In the genomic region with DNA sequence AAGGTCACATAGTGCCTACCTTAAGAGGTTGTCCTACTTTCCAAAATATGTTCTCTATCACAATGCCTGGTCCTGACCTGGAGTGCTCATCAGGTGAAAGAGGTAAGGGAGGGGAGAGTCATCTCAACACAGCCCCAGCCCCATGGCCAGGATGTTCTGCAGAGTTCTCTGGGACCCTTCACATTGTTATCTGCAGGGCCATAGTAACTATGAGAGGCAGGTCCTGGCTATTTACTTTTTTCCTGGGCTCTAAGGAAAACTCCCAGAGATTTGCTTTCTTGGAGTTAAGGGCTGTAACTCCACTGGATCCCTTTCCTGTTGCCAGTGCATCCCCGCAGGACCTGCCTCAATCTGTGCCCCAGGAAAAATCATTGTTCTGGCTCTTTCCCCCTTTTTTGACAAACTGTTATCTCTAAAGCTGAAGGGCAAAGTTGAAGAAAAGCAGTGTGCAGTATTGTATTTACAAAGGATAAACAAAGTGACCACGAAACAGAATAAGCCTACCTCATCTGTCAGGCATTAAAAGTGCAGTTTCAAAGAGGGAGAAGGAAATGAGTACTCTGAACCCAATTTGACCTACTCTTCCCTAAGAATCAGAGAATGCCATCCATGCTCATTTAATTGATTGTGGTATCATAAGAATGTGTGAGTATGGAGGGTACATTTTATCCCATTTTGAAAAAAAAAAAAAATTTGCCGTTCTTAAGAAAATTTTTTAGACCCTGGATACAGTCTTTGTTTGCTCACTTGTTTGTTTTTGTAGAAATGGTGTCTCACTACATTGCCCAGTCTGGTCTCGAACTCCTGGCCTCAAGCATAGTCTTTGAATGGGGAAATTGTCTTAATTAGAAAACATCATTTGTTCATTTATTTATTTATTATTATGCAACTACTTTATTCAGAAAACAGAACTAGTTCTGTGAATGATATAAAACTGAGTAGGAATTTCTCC, we compare ENCODE assay signal across 1 cellular context.
TF ChIP-seq lines count a peak whose summit lies in the region.

No MANE protein-coding gene starts in this region.

TF ChIP-seq in HepG2, 621 proteins besides CTCF, POLR2A, EP300 and RAD21 (continued from another document and continues in another):
- TF ChIP-seq NPAS2 (CRISPR knock-in tag; IDR thresholded peaks at IDR 0.05; ENCODE audit: borderline replicate concordance) = no peak
- peak; percentile 20; the same call in 1 of the 2 replicates for TF ChIP-seq MXD4 (CRISPR knock-in tag; IDR thresholded peaks at IDR 0.05)
- peak; percentile 37; the same call in 1 of the 2 replicates for TF ChIP-seq ZBTB20 (CRISPR knock-in tag; IDR thresholded peaks at IDR 0.05; ENCODE audit: borderline replicate concordance, low read depth)
- peak; percentile 76; the same call in 1 of the 2 replicates for TF ChIP-seq ZNF292 (CRISPR knock-in tag; IDR thresholded peaks at IDR 0.05; ENCODE audit: borderline replicate concordance, low read depth)
- TF ChIP-seq, protein P1, sequence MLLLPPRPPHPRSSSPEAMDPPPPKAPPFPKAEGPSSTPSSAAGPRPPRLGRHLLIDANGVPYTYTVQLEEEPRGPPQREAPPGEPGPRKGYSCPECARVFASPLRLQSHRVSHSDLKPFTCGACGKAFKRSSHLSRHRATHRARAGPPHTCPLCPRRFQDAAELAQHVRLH (CRISPR knock-in tag; IDR thresholded peaks at IDR 0.05; ENCODE audit: borderline replicate concordance, low read depth) = no peak
- TF ChIP-seq PHB2 (IDR thresholded peaks at IDR 0.05; ENCODE audit: partially characterized antibody) = no peak
- no peak for TF ChIP-seq SOX6 (IDR thresholded peaks at IDR 0.05)
- peak; percentile 92 for TF ChIP-seq SOX6 (CRISPR knock-in tag; IDR thresholded peaks at IDR 0.05)
- peak; percentile 51; the same call in 1 of the 2 replicates for TF ChIP-seq ZNF205 (CRISPR knock-in tag; IDR thresholded peaks at IDR 0.05)
- TF ChIP-seq ZNF430 (CRISPR knock-in tag; IDR thresholded peaks at IDR 0.05) = 0 out of 2 replicates have a peak, but pooled peaks have one; percentile 22
- TF ChIP-seq NR2F6 (IDR thresholded peaks at IDR 0.05) = peak; percentile 68; the same call in 1 of the 2 replicates
- TF ChIP-seq NR2F6 (CRISPR knock-in tag; IDR thresholded peaks at IDR 0.05) = peak; percentile 64; the same call in 1 of the 2 replicates
- TF ChIP-seq ARHGAP35 (CRISPR knock-in tag; IDR thresholded peaks at IDR 0.05; ENCODE audit: borderline replicate concordance) = no peak
- no peak for TF ChIP-seq ZNF773 (CRISPR knock-in tag; IDR thresholded peaks at IDR 0.05; ENCODE audit: borderline replicate concordance)
- no peak for TF ChIP-seq NFRKB (IDR thresholded peaks at IDR 0.05)
- no peak for TF ChIP-seq TEAD2 (CRISPR knock-in tag; IDR thresholded peaks at IDR 0.05)
- no peak for TF ChIP-seq FIP1L1 (IDR thresholded peaks at IDR 0.05; ENCODE audit: borderline replicate concordance, insufficient read depth, low read depth, low read length)
- peak; percentile 64; the same call in 1 of the 2 replicates for TF ChIP-seq ISL2 (CRISPR knock-in tag; IDR thresholded peaks at IDR 0.05)
- TF ChIP-seq, protein P2, sequence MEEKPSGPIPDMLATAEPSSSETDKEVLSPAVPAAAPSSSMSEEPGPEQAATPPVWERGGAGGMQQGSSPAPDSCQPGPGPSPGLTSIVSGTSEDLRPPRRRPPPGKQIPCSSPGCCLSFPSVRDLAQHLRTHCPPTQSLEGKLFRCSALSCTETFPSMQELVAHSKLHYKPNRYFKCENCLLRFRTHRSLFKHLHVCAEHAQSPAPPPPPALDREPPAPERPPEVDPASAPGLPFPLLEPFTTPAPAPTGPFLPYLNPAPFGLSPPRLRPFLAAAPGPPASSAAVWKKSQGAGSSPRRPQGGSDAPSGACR (CRISPR knock-in tag; IDR thresholded peaks at IDR 0.05) = 0 out of 2 replicates have a peak, but pooled peaks have one; percentile 20
- TF ChIP-seq FOXP4 (CRISPR knock-in tag; IDR thresholded peaks at IDR 0.05) = peak; percentile 85
- 0 out of 2 replicates have a peak, but pooled peaks have one; percentile 20 for TF ChIP-seq ZMYM2 (CRISPR knock-in tag; IDR thresholded peaks at IDR 0.05)
- peak; percentile 22 for TF ChIP-seq TBL1XR1 (IDR thresholded peaks at IDR 0.05; ENCODE audit: borderline replicate concordance, low read length, partially characterized antibody)
- peak; percentile 49; the same call in 1 of the 2 replicates for TF ChIP-seq ZGPAT (CRISPR knock-in tag; IDR thresholded peaks at IDR 0.05)
- peak; percentile 82 for TF ChIP-seq HMG20A (CRISPR knock-in tag; IDR thresholded peaks at IDR 0.05; ENCODE audit: borderline replicate concordance)
- TF ChIP-seq ZXDC (CRISPR knock-in tag; IDR thresholded peaks at IDR 0.05) = no peak
- TF ChIP-seq ZNF816 (CRISPR knock-in tag; IDR thresholded peaks at IDR 0.05; ENCODE audit: borderline replicate concordance) = peak; percentile 94
- no peak for TF ChIP-seq LCORL (IDR thresholded peaks at IDR 0.05)
- peak; percentile 77 for TF ChIP-seq LCORL (CRISPR knock-in tag; IDR thresholded peaks at IDR 0.05)
- peak; percentile 65; the same call in 1 of the 2 replicates for TF ChIP-seq ZNF609 (CRISPR knock-in tag; IDR thresholded peaks at IDR 0.05; ENCODE audit: borderline replicate concordance)
- TF ChIP-seq, protein P3, sequence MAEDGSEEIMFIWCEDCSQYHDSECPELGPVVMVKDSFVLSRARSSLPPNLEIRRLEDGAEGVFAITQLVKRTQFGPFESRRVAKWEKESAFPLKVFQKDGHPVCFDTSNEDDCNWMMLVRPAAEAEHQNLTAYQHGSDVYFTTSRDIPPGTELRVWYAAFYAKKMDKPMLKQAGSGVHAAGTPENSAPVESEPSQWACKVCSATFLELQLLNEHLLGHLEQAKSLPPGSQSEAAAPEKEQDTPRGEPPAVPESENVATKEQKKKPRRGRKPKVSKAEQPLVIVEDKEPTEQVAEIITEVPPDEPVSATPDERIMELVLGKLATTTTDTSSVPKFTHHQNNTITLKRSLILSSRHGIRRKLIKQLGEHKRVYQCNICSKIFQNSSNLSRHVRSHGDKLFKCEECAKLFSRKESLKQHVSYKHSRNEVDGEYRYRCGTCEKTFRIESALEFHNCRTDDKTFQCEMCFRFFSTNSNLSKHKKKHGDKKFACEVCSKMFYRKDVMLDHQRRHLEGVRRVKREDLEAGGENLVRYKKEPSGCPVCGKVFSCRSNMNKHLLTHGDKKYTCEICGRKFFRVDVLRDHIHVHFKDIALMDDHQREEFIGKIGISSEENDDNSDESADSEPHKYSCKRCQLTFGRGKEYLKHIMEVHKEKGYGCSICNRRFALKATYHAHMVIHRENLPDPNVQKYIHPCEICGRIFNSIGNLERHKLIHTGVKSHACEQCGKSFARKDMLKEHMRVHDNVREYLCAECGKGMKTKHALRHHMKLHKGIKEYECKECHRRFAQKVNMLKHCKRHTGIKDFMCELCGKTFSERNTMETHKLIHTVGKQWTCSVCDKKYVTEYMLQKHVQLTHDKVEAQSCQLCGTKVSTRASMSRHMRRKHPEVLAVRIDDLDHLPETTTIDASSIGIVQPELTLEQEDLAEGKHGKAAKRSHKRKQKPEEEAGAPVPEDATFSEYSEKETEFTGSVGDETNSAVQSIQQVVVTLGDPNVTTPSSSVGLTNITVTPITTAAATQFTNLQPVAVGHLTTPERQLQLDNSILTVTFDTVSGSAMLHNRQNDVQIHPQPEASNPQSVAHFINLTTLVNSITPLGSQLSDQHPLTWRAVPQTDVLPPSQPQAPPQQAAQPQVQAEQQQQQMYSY (CRISPR knock-in tag; IDR thresholded peaks at IDR 0.05) = no peak
- no peak for TF ChIP-seq ERF (CRISPR knock-in tag; IDR thresholded peaks at IDR 0.05)
- TF ChIP-seq NCOR1 (IDR thresholded peaks at IDR 0.05; ENCODE audit: borderline replicate concordance, low read length) = peak; percentile 60; the same call in 1 of the 2 replicates
- 0 out of 2 replicates have a peak, but pooled peaks have one; percentile 54 for TF ChIP-seq ZNF503 (CRISPR knock-in tag; IDR thresholded peaks at IDR 0.05)
- TF ChIP-seq ZNF451 (CRISPR knock-in tag; IDR thresholded peaks at IDR 0.05) = no peak
- peak in 1 of 2 experiments; percentile 66; a peak in 2 of 4 replicates for TF ChIP-seq NR2F1 (CRISPR knock-in tag; IDR thresholded peaks at IDR 0.05)
- TF ChIP-seq MEIS1 (CRISPR knock-in tag; IDR thresholded peaks at IDR 0.05; ENCODE audit: borderline replicate concordance) = peak; percentile 50; the same call in 1 of the 2 replicates
- no peak for TF ChIP-seq CBX5 (CRISPR knock-in tag; IDR thresholded peaks at IDR 0.05; ENCODE audit: borderline replicate concordance)
